ENCODE assay signal across 12 cellular contexts in the genomic region with DNA sequence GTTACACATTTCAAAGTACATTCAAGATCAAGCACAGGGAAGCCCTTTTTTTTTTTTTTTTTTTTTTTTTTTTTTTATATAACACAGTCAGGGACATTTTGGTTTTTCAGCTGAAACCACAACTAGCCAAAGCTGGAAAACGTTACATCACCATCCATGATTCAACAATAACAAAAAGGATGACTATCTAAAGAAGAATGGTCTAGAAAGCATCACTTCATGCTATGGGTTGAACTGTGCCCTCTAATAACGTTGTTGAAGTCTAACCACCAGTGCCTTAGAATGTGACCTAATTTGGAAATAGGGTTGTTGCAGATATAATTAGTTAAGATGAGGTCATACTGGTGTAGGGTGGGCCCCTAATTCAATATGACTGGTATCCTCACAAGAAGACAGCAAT. TPM values are rescaled to one million over a fixed set of nuclear protein-coding genes. Genes with fewer than 3 reads are reported as not detected.
DNase-seq lines count a peak whose midpoint lies in the region; ATAC-seq and TF ChIP-seq lines count a peak whose summit lies in the region.
"Had no signal": no experiment of that assay in that cellular context is flagged by ENCODE, and none has a peak within 500 bp of the region (broad histone marks: within the 10 kb centered on the region; RNA-seq: fewer than 3 reads in every experiment).

No MANE protein-coding gene starts in this region.

- no peaks in the 10 kb centered on the region for H3K27me3 ChIP-seq in osteoblast (ENCODE audit: insufficient read depth, low read length)
- H3K27me3 ChIP-seq: thyroid gland had no signal

- TF ChIP-seq CTCF in choroid plexus epithelial cell (conservative IDR thresholded peaks at IDR 0.05; ENCODE audit: low read depth, low read length) (no peak), osteoblast (IDR thresholded peaks at IDR 0.05; ENCODE audit: extremely low read depth, low read depth, low read length) (no peak), coronary artery (IDR thresholded peaks at IDR 0.05) (no peak), omental fat pad (IDR thresholded peaks at IDR 0.05) (no peak)

- H3K79me2 ChIP-seq in osteoblast (ENCODE audit: insufficient read depth, low read length) = peaks cover 4% of the 10 kb centered on the region

- no peak overlapping the region for H3K4me3 ChIP-seq in choroid plexus epithelial cell (ENCODE audit: low read depth, low read length)
- H3K4me3 ChIP-seq in osteoblast (ENCODE audit: insufficient read depth, low read length) = peak overlapping the region; percentile 27
- H3K4me3 ChIP-seq in coronary artery = no peak overlapping the region
- H3K4me3 ChIP-seq: SK-N-MC, thyroid gland had no signal

- peak; percentile 99 for DNase-seq in GM04503 (ENCODE audit: low read depth)
- DNase-seq in MV-4-11 (lab: John Stamatoyannopoulos, UW) = peak; percentile 73
- DNase-seq in choroid plexus epithelial cell (ENCODE audit: low read depth) = peak; percentile 99
- DNase-seq in osteoblast (ENCODE audit: insufficient read length, low spot score, missing footprints) = peak; percentile 85
- DNase-seq in coronary artery (ENCODE audit: low spot score) = no peak
- DNase-seq in omental fat pad (ENCODE audit: low spot score) = no peak
- DNase-seq: NCI-H345; stimulated activated CD4-positive, alpha-beta T cell treated with anti-CD3 and anti-CD28 coated beads, Interleukin-2, amount 100 ng/mL, for 48 hours; thyroid gland had no signal

- H3K27ac ChIP-seq in osteoblast (ENCODE audit: low read depth, low read length) (peak overlapping the region; percentile 93), coronary artery (peak overlapping the region in 1 of 2 donors; percentile 23)
- H3K27ac ChIP-seq: SK-N-MC, thyroid gland had no signal

- peaks cover 11% of the 10 kb centered on the region for H3K36me3 ChIP-seq in osteoblast (ENCODE audit: insufficient read depth, low read length)
- H3K36me3 ChIP-seq: thyroid gland had no signal

- ATAC-seq in GM18873 (IDR thresholded peaks at IDR 0.05; ENCODE audit: low FRiP score, unreplicated experiment) (no peak), HG03460 (IDR thresholded peaks at IDR 0.05; ENCODE audit: unreplicated experiment) (no peak), omental fat pad (ENCODE audit: low FRiP score) (no peak)

- no peak overlapping the region for H2AFZ ChIP-seq in osteoblast (ENCODE audit: low read length)

- H3K9me3 ChIP-seq in osteoblast (ENCODE audit: low read depth, low read length) = no peaks in the 10 kb centered on the region
- H3K9me3 ChIP-seq: thyroid gland had no signal

- peaks cover 25% of the 10 kb centered on the region for H3K4me1 ChIP-seq in osteoblast (ENCODE audit: insufficient read depth, low read length)
- H3K4me1 ChIP-seq: thyroid gland had no signal

- H3K4me2 ChIP-seq in osteoblast (ENCODE audit: insufficient read depth, low read length) = peak overlapping the region; percentile 51

- H4K20me1 ChIP-seq in osteoblast (ENCODE audit: insufficient read depth, low read length) = no peaks in the 10 kb centered on the region

RNA-seq across cellular contexts. Expression of gene MTMR2, which starts 46.6 kb away (rescaled TPM):
- 44.9 and 45.7 TPM in 2 replicates for total RNA-seq in osteoblast
- total RNA-seq in omental fat pad = 10 to 100 TPM; 17.9 to 30.4 (median 23.5) TPM

Comparison
In these comparisons a context has a peak if more than half of its experiments do, and no peak if none do; other contexts are left out.
1. DNase-seq: peak in GM04503 (single experiment), MV-4-11 (single experiment), choroid plexus epithelial cell (single experiment) and osteoblast (single experiment); none in coronary artery (single experiment) and omental fat pad (single experiment).